8 cellular contexts compared by ENCODE assay signal in genomic region chr17:7042507-7043194, GRCh38. TPM values are rescaled to one million over a fixed set of nuclear protein-coding genes. Genes with fewer than 3 reads are reported as not detected.
DNase-seq lines count a peak whose midpoint lies in the region; ATAC-seq and TF ChIP-seq lines count a peak whose summit lies in the region.

No MANE protein-coding gene starts in this region.

- peaks cover 7% of the 10 kb centered on the region for H3K4me1 Mint-ChIP-seq in Caco-2 (ENCODE audit: low read depth, unreplicated experiment)

- peak; percentile 42 for TF ChIP-seq POLR2A in GM19099 (IDR thresholded peaks at IDR 0.05; ENCODE audit: extremely low read depth, insufficient read length, low read depth)

- H3K27me3 Mint-ChIP-seq in Caco-2 (ENCODE audit: insufficient read depth, unreplicated experiment), result no peaks in the 10 kb centered on the region

- DNase-seq in activated gamma-delta T cell treated with Interleukin-2 at 50 U/mL for 16 hours, result peak; percentile 37
- DNase-seq in stimulated activated CD4-positive, alpha-beta T cell treated with anti-CD3 and anti-CD28 coated beads, Interleukin-4, amount 100 ng/mL, for 24 hours, result peak; percentile 41
- no peak for DNase-seq in hippocampal formation (lab: John Stamatoyannopoulos, UW)
- no peak for DNase-seq in Caco-2

- H3K36me3 Mint-ChIP-seq in Caco-2 (ENCODE audit: insufficient read depth, unreplicated experiment), result peaks cover 14% of the 10 kb centered on the region

- ATAC-seq in GM18858 (IDR thresholded peaks at IDR 0.05; ENCODE audit: unreplicated experiment), result no peak
- no peak for ATAC-seq in HG03354 (IDR thresholded peaks at IDR 0.05; ENCODE audit: poor library complexity, severe bottlenecking, unreplicated experiment)

- no peak overlapping the region for H3K4me3 Mint-ChIP-seq in Caco-2 (ENCODE audit: unreplicated experiment)

- H3K9me3 ChIP-seq in iPS-15b (ENCODE audit: control insufficient read depth, insufficient read depth, low read length) (no peaks in the 10 kb centered on the region), Caco-2 (no peaks in the 10 kb centered on the region)

- intact Hi-C loops in Caco-2 (cut with micrococcal nuclease; ENCODE audit: unreplicated experiment), result no loop called here

- POLR2A ChIA-PET in Caco-2 (lab: Charles Lee), result no interaction called here

- CTCF ChIA-PET in Caco-2 (lab: Charles Lee), result no interaction called here

- H3K4me3 ChIP-seq in iPS-15b (ENCODE audit: low read depth, low read length) (peak overlapping the region; percentile 69), Caco-2 (ENCODE audit: low read depth, low read length) (no peak overlapping the region; the same call in 1 of the 2 replicates)

- no TSS peak for BruUV-seq in Caco-2 (replicated peaks; lab: Mats Ljungman, UMichigan)

- H3K9me3 Mint-ChIP-seq in Caco-2 (ENCODE audit: unreplicated experiment), result no peaks in the 10 kb centered on the region

- H3K36me3 ChIP-seq in iPS-15b (ENCODE audit: control insufficient read depth, insufficient read depth, low read length) (no peaks in the 10 kb centered on the region), Caco-2 (ENCODE audit: control insufficient read depth, insufficient read depth, low read length) (no peaks in the 10 kb centered on the region)

- H3K4me1 ChIP-seq in iPS-15b (ENCODE audit: control insufficient read depth, insufficient read depth, low read length), result peaks cover 9% of the 10 kb centered on the region
- H3K4me1 ChIP-seq in Caco-2, result peaks cover 8% of the 10 kb centered on the region; the same call in 1 of the 2 replicates

- H3K27me3 ChIP-seq in iPS-15b (ENCODE audit: control insufficient read depth, insufficient read depth, low read length) (peaks cover 44% of the 10 kb centered on the region), Caco-2 (replicated peaks; ENCODE audit: control insufficient read depth, insufficient read depth, low read length) (no peaks in the 10 kb centered on the region)

- H3K27ac Mint-ChIP-seq in Caco-2 (ENCODE audit: unreplicated experiment), result no peak overlapping the region

- H3K9ac ChIP-seq in iPS-15b (ENCODE audit: low read depth, low read length), result no peak overlapping the region

- TF ChIP-seq CTCF in Caco-2 (IDR thresholded peaks at IDR 0.05; ENCODE audit: insufficient read depth in 1 of 2, low read depth in 1 of 2, low read length in 1 of 2, severe bottlenecking in 1 of 2, unreplicated experiment in 1 of 2), result no peak

RNA-seq across cellular contexts. Expression of gene SLC16A11, which starts 1.2 kb away (rescaled TPM):
- total RNA-seq in Caco-2 (2022), result 0.35 and 0.43 TPM in 2 replicates

RNA-seq across cellular contexts. Expression of gene SLC16A13, which starts 6.8 kb away (rescaled TPM):
- 7.1 and 8.7 TPM in 2 replicates for total RNA-seq in Caco-2 (2022)

RNA-seq across cellular contexts. Expression of gene BCL6B, which starts 19.8 kb away (rescaled TPM):
- total RNA-seq in Caco-2 (2022), result not detected in 2 replicates

RNA-seq across cellular contexts. Expression of gene RNASEK, which starts 30.2 kb away (rescaled TPM):
- 61.9 and 63.0 TPM in 2 replicates for total RNA-seq in Caco-2 (2022)

RNA-seq across cellular contexts. Expression of gene CLEC10A, which starts 37.4 kb away (rescaled TPM):
- total RNA-seq in Caco-2 (2022), result not detected in 2 replicates

Comparison
In these comparisons a context has a peak if more than half of its experiments do, and no peak if none do; other contexts are left out.
1. DNase-seq: peak in activated gamma-delta T cell treated with Interleukin-2 at 50 U/mL for 16 hours (single experiment) and stimulated activated CD4-positive, alpha-beta T cell treated with anti-CD3 and anti-CD28 coated beads, Interleukin-4, amount 100 ng/mL, for 24 hours (single experiment); none in hippocampal formation (0 of 2) and Caco-2 (0 of 2).